21 cellular contexts compared by ENCODE assay signal in the genomic region with DNA sequence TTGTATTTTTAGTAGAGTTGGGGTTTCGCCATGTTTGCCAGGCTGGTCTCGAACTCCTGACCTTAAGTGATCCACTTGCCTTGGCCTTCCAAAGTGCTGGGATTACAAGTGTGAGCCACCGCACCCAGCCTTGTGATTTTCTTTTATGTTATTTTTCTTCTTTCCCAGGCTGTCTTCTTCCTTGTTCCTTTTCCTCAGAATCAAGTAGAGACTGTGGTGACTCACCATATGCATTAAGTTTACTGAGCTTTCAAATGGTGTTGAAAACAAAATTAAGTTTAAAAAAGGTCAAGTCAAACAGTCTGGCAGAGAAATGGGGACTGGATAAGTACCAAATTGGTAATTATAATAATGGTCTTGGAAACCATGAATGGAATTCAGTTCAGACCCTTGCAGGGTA. TPM values are rescaled to one million over a fixed set of nuclear protein-coding genes. Genes with fewer than 3 reads are reported as not detected.
DNase-seq lines count a peak whose midpoint lies in the region; ATAC-seq and TF ChIP-seq lines count a peak whose summit lies in the region.
"Had no signal": no experiment of that assay in that cellular context is flagged by ENCODE, and none has a peak within 500 bp of the region (broad histone marks: within the 10 kb centered on the region; RNA-seq: fewer than 3 reads in every experiment).

No MANE protein-coding gene starts in this region.

- intact Hi-C loops in CD4-positive, alpha-beta T cell (cut with DNase I, micrococcal nuclease): no loop called here

- no peak overlapping the region for H3K4me3 Mint-ChIP-seq in activated T-cell treated with anti-CD3 and anti-CD28 coated beads, Interleukin-2, amount 50 U/mL, for 72 hours
- no peak overlapping the region for H3K4me3 Mint-ChIP-seq in activated T-cell treated with anti-CD3 and anti-CD28 coated beads, Interleukin-2, amount 50 U/mL, for 4 hours
- no peak overlapping the region for H3K4me3 Mint-ChIP-seq in CD4-positive, alpha-beta T cell
- H3K4me3 Mint-ChIP-seq in central memory CD8-positive, alpha-beta T cell: no peak overlapping the region
- H3K4me3 Mint-ChIP-seq: CD14-positive monocyte had no signal

- peaks cover 8 to 31% of the 10 kb centered on the region in 2 donors for H3K36me3 Mint-ChIP-seq in activated T-cell treated with anti-CD3 and anti-CD28 coated beads, Interleukin-2, amount 50 U/mL, for 72 hours (ENCODE audit: insufficient read depth in 2 of 2)
- H3K36me3 Mint-ChIP-seq in activated T-cell treated with anti-CD3 and anti-CD28 coated beads, Interleukin-2, amount 50 U/mL, for 4 hours (ENCODE audit: insufficient read depth): peaks cover 16% of the 10 kb centered on the region
- H3K36me3 Mint-ChIP-seq in CD4-positive, alpha-beta T cell (ENCODE audit: low read depth): peaks cover 53% of the 10 kb centered on the region
- peaks cover 79% of the 10 kb centered on the region for H3K36me3 Mint-ChIP-seq in central memory CD8-positive, alpha-beta T cell (ENCODE audit: insufficient read depth)

- no peaks in the 10 kb centered on the region for H3K9me3 Mint-ChIP-seq in activated T-cell treated with anti-CD3 and anti-CD28 coated beads, Interleukin-2, amount 50 U/mL, for 72 hours
- no peaks in the 10 kb centered on the region for H3K9me3 Mint-ChIP-seq in activated T-cell treated with anti-CD3 and anti-CD28 coated beads, Interleukin-2, amount 50 U/mL, for 4 hours
- no peaks in the 10 kb centered on the region for H3K9me3 Mint-ChIP-seq in CD4-positive, alpha-beta T cell
- H3K9me3 Mint-ChIP-seq in central memory CD8-positive, alpha-beta T cell: no peaks in the 10 kb centered on the region
- H3K9me3 Mint-ChIP-seq: CD14-positive monocyte had no signal

- H3K27ac ChIP-seq in CD4-positive, alpha-beta T cell (ENCODE audit: low read depth, low read length): no peak overlapping the region
- H3K27ac ChIP-seq: A549, KMS-11, Peyer's patch had no signal

- peak overlapping the region; percentile 96 for H3K27ac Mint-ChIP-seq in activated T-cell treated with anti-CD3 and anti-CD28 coated beads, Interleukin-2, amount 50 U/mL, for 72 hours
- peak overlapping the region; percentile 53 for H3K27ac Mint-ChIP-seq in CD4-positive, alpha-beta T cell
- H3K27ac Mint-ChIP-seq in central memory CD8-positive, alpha-beta T cell (ENCODE audit: low read depth): peak overlapping the region; percentile 82
- H3K27ac Mint-ChIP-seq: B cell had no signal

- POLR2A ChIA-PET in CD4-positive, alpha-beta T cell (lab: Charles Lee): no interaction called here

- H3K9me3 ChIP-seq in CD4-positive, alpha-beta T cell (ENCODE audit: control insufficient read depth, low read length): no peaks in the 10 kb centered on the region
- H3K9me3 ChIP-seq: A549, Peyer's patch had no signal

- H3K4me1 Mint-ChIP-seq in activated T-cell treated with anti-CD3 and anti-CD28 coated beads, Interleukin-2, amount 50 U/mL, for 72 hours (ENCODE audit: low read depth): peaks cover 37% of the 10 kb centered on the region
- H3K4me1 Mint-ChIP-seq in activated T-cell treated with anti-CD3 and anti-CD28 coated beads, Interleukin-2, amount 50 U/mL, for 4 hours (ENCODE audit: low read depth): peaks cover 28% of the 10 kb centered on the region
- H3K4me1 Mint-ChIP-seq in CD4-positive, alpha-beta T cell (ENCODE audit: low read depth): peaks cover 37% of the 10 kb centered on the region
- peaks cover 34% of the 10 kb centered on the region for H3K4me1 Mint-ChIP-seq in central memory CD8-positive, alpha-beta T cell

- ATAC-seq in activated T-cell treated with anti-CD3 and anti-CD28 coated beads, Interleukin-2, amount 50 U/mL, for 72 hours (replicated peaks in 1 of 2): no peak
- no peak for ATAC-seq in activated T-cell treated with anti-CD3 and anti-CD28 coated beads, Interleukin-2, amount 50 U/mL, for 4 hours
- no peak for ATAC-seq in CD4-positive, alpha-beta T cell (ENCODE audit: poor library complexity)
- no peak for ATAC-seq in central memory CD8-positive, alpha-beta T cell (replicated peaks; ENCODE audit: extremely low read depth, poor library complexity, severe bottlenecking)
- ATAC-seq in HG02759 (IDR thresholded peaks at IDR 0.05; ENCODE audit: unreplicated experiment): no peak
- ATAC-seq: A549 had no signal

- DNase-seq in activated T-cell treated with anti-CD3 and anti-CD28 coated beads, Interleukin-2, amount 50 U/mL, for 72 hours: no peak
- DNase-seq in activated T-cell treated with anti-CD3 and anti-CD28 coated beads, Interleukin-2, amount 50 U/mL, for 4 hours: no peak
- DNase-seq in CD4-positive, alpha-beta T cell: no peak
- DNase-seq in central memory CD8-positive, alpha-beta T cell (ENCODE audit: low spot score in 2 of 2): no peak
- DNase-seq in kidney tubule cell (ENCODE audit: low spot score) (peak; percentile 30), T-helper 2 cell (no peak), iPS-NIHi11 (ENCODE audit: low spot score) (no peak)
- DNase-seq: EL, GF-D8, NCI-H1105, NCI-H146, NCI-H2029 treated with DMSO at 0.1 percent for 48 hours, NCI-H345, NCI-H524, NCI-H82, Peyer's patch had no signal

- H3K27me3 Mint-ChIP-seq in activated T-cell treated with anti-CD3 and anti-CD28 coated beads, Interleukin-2, amount 50 U/mL, for 72 hours (ENCODE audit: low read depth): no peaks in the 10 kb centered on the region
- H3K27me3 Mint-ChIP-seq in activated T-cell treated with anti-CD3 and anti-CD28 coated beads, Interleukin-2, amount 50 U/mL, for 4 hours (ENCODE audit: low read depth): no peaks in the 10 kb centered on the region
- no peaks in the 10 kb centered on the region for H3K27me3 Mint-ChIP-seq in CD4-positive, alpha-beta T cell
- H3K27me3 Mint-ChIP-seq in central memory CD8-positive, alpha-beta T cell: no peaks in the 10 kb centered on the region
- H3K27me3 Mint-ChIP-seq: B cell had no signal

- TF ChIP-seq CTCF in CD4-positive, alpha-beta T cell (IDR thresholded peaks at IDR 0.05): no peak

- no peaks in the 10 kb centered on the region for H3K27me3 ChIP-seq in CD4-positive, alpha-beta T cell (ENCODE audit: control insufficient read depth, insufficient read depth, low read length)
- H3K27me3 ChIP-seq: Peyer's patch had no signal

- CTCF ChIA-PET in CD4-positive, alpha-beta T cell (lab: Charles Lee): no interaction called here

RNA-seq across cellular contexts. Expression of a gene that starts 5.7 kb away (rescaled TPM):
- total RNA-seq in activated T-cell treated with anti-CD3 and anti-CD28 coated beads, Interleukin-2, amount 50 U/mL, for 72 hours: 100 to 1,000 TPM; 166 to 210 TPM
- total RNA-seq in activated T-cell treated with anti-CD3 and anti-CD28 coated beads, Interleukin-2, amount 50 U/mL, for 4 hours: 100 to 1,000 TPM; 217 to 229 (median 225) TPM
- 100 to 1,000 TPM; 120 to 124 TPM for total RNA-seq in CD4-positive, alpha-beta T cell

RNA-seq across cellular contexts. Expression of a gene that starts 23.6 kb away (rescaled TPM):
- total RNA-seq in activated T-cell treated with anti-CD3 and anti-CD28 coated beads, Interleukin-2, amount 50 U/mL, for 72 hours: 10 to 100 TPM; 42.3 to 43.4 TPM
- 10 to 100 TPM; 66.1 to 75.8 (median 72.1) TPM for total RNA-seq in activated T-cell treated with anti-CD3 and anti-CD28 coated beads, Interleukin-2, amount 50 U/mL, for 4 hours
- 1 to 10 TPM; 2.7 to 2.8 TPM for total RNA-seq in CD4-positive, alpha-beta T cell

RNA-seq across cellular contexts. Expression of a gene that starts 24.2 kb away (rescaled TPM):
- total RNA-seq in activated T-cell treated with anti-CD3 and anti-CD28 coated beads, Interleukin-2, amount 50 U/mL, for 72 hours: 10 to 100 TPM; 17.5 to 23.4 TPM
- total RNA-seq in activated T-cell treated with anti-CD3 and anti-CD28 coated beads, Interleukin-2, amount 50 U/mL, for 4 hours: 10 to 100 TPM; 33.9 to 47.7 (median 41.7) TPM
- total RNA-seq in CD4-positive, alpha-beta T cell: 1 to 10 TPM; 5.5 to 7.4 TPM

RNA-seq across cellular contexts. Expression of a gene that starts 40.9 kb away (rescaled TPM):
- 10 to 100 TPM; 49.1 to 61.1 TPM for total RNA-seq in activated T-cell treated with anti-CD3 and anti-CD28 coated beads, Interleukin-2, amount 50 U/mL, for 72 hours
- total RNA-seq in activated T-cell treated with anti-CD3 and anti-CD28 coated beads, Interleukin-2, amount 50 U/mL, for 4 hours: 10 to 100 TPM; 54.6 to 61.5 (median 58.4) TPM
- total RNA-seq in CD4-positive, alpha-beta T cell: 10 to 100 TPM; 16.4 to 18.2 TPM

RNA-seq across cellular contexts. Expression of a gene that starts 57.5 kb away (rescaled TPM):
- 100 to 1,000 TPM in 1 of 2 donors, 10 to 100 TPM in 1; 98.2 to 104 TPM for total RNA-seq in activated T-cell treated with anti-CD3 and anti-CD28 coated beads, Interleukin-2, amount 50 U/mL, for 72 hours
- 10 to 100 TPM; 70.7 to 78.4 (median 76.1) TPM for total RNA-seq in activated T-cell treated with anti-CD3 and anti-CD28 coated beads, Interleukin-2, amount 50 U/mL, for 4 hours
- total RNA-seq in CD4-positive, alpha-beta T cell: 10 to 100 TPM; 62.5 to 64.9 TPM

Comparison
In these comparisons a context has a peak if more than half of its experiments do, and no peak if none do; other contexts are left out.
1. RNA of a gene that starts 23.6 kb away (total RNA-seq): 66.1 to 75.8 TPM in activated T-cell treated with anti-CD3 and anti-CD28 coated beads, Interleukin-2, amount 50 U/mL, for 4 hours and 42.3 to 43.4 TPM in activated T-cell treated with anti-CD3 and anti-CD28 coated beads, Interleukin-2, amount 50 U/mL, for 72 hours; 2.7 to 2.8 TPM in CD4-positive, alpha-beta T cell; every median in the first group is over 10 times any median in the second.
2. Peak in every context shown above with its lines, with median percentiles within 50 percentile points of each other: H3K27ac Mint-ChIP-seq.